18 cellular contexts compared by ENCODE assay signal in the genomic region with DNA sequence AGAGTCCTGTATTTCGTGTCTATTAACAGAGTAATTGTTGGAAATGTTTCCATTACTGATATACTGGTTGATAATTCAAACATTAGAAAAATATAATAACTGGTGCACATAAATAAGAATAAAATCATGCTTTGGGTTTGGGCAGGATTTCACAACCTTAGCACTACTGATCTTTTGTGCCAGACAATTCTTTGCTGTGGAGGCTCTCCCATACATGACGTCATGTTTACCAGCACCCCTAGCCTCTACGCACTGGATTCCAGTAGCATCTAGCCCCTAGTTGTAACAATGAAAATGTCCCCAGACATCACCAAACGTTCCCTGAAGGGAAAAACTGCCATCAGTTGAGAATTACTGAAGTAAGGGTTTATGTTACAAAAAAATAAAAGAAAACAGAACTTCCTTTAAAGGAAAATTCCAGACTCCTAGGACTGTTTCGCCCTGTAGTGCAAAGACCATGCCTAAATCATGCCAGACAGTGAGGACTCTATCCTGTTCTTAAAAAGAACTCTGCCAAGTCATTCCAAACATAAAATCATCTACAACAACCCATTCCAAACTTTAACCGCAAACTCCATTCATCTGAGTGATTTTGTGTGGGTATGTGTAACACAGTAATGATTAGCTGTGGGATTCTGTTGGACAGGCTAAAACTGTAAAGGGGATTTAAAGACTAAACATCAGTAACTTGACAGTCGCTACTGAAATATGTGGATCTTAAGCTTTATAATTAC.
DNase-seq lines count a peak whose midpoint lies in the region; ATAC-seq, FAIRE-seq and TF ChIP-seq lines count a peak whose summit lies in the region.
"Had no signal": no experiment of that assay in that cellular context is flagged by ENCODE, and none has a peak within 500 bp of the region (broad histone marks: within the 10 kb centered on the region; RNA-seq: fewer than 3 reads in every experiment).

No MANE protein-coding gene starts in this region.

- H3K27ac ChIP-seq in left lung = peak overlapping the region in 1 of 2 donors; percentile 7
- peak overlapping the region; percentile 65 for H3K27ac ChIP-seq in suprapubic skin
- H3K27ac ChIP-seq: VCaP had no signal

- H3K36me3 ChIP-seq in left lung = peaks cover 0 to 18% of the 10 kb centered on the region in 2 donors
- peaks cover 57% of the 10 kb centered on the region for H3K36me3 ChIP-seq in suprapubic skin

- intact Hi-C loops in left lung (cut with DNase I) = no loop called here

- peaks cover 28% of the 10 kb centered on the region for H3K4me1 Mint-ChIP-seq in chondrocyte (ENCODE audit: low read depth)
- H3K4me1 Mint-ChIP-seq in naive thymus-derived CD8-positive, alpha-beta T cell = peaks cover 0 to 14% (median under 1%) of the 10 kb centered on the region in 4 donors
- H3K4me1 Mint-ChIP-seq: activated naive CD8-positive, alpha-beta T cell treated with anti-CD3 and anti-CD28 coated beads, Interleukin-2, amount 10 ng/mL, durations not matched to agents 7 days and 5 days had no signal

- H3K4me3 ChIP-seq in left lung (no peak overlapping the region), suprapubic skin (no peak overlapping the region)

- WGBS in suprapubic skin = 65% methylated on average over 7 of the region's 7 CpGs

- no peak for DNase-seq in GM18507 (ENCODE audit: extremely low spot score, insufficient read length, low read depth)
- no peak for DNase-seq in chondrocyte (ENCODE audit: low spot score)
- no peak for DNase-seq in left lung
- DNase-seq in suprapubic skin (ENCODE audit: low spot score in 2 of 2) = no peak
- no peak for DNase-seq in GM10266 (ENCODE audit: extremely low spot score)
- no peak for DNase-seq in naive thymus-derived CD8-positive, alpha-beta T cell
- DNase-seq in RPMI8226 = no peak
- DNase-seq: activated CD8-positive, alpha-beta memory T cell treated with anti-CD3 and anti-CD28 coated beads, Interleukin-2, amount 10 ng/mL, durations not matched to agents 7 days and 5 days; activated naive CD8-positive, alpha-beta T cell treated with anti-CD3 and anti-CD28 coated beads, Interleukin-2, amount 10 ng/mL, durations not matched to agents 7 days and 5 days; dermis blood vessel endothelial cell; glutamatergic neuron; Karpas-422; left colon; NCI-H2081; occipital lobe had no signal

- peaks cover 4 to 15% of the 10 kb centered on the region in 2 donors for H3K4me1 ChIP-seq in left lung
- H3K4me1 ChIP-seq in suprapubic skin = peaks cover 5% of the 10 kb centered on the region

- H3K9me3 ChIP-seq in left lung (no peaks in the 10 kb centered on the region), suprapubic skin (no peaks in the 10 kb centered on the region)

- peak; percentile 44 for FAIRE-seq in GM18507 (lab: Jason Lieb, UNC)

- POLR2A ChIA-PET in naive thymus-derived CD8-positive, alpha-beta T cell (lab: Charles Lee) = no interaction called here

- peak overlapping the region; percentile 19 for H3K27ac Mint-ChIP-seq in chondrocyte (ENCODE audit: unreplicated experiment)
- no peak overlapping the region for H3K27ac Mint-ChIP-seq in naive thymus-derived CD8-positive, alpha-beta T cell
- H3K27ac Mint-ChIP-seq: activated CD8-positive, alpha-beta memory T cell treated with anti-CD3 and anti-CD28 coated beads, Interleukin-2, amount 10 ng/mL, durations not matched to agents 7 days and 5 days; activated naive CD8-positive, alpha-beta T cell treated with anti-CD3 and anti-CD28 coated beads, Interleukin-2, amount 10 ng/mL, durations not matched to agents 7 days and 5 days had no signal

- no peaks in the 10 kb centered on the region for H3K27me3 Mint-ChIP-seq in chondrocyte (ENCODE audit: low read depth)
- H3K27me3 Mint-ChIP-seq in naive thymus-derived CD8-positive, alpha-beta T cell = no peaks in the 10 kb centered on the region
- H3K27me3 Mint-ChIP-seq: activated CD8-positive, alpha-beta memory T cell treated with anti-CD3 and anti-CD28 coated beads, Interleukin-2, amount 10 ng/mL, durations not matched to agents 7 days and 5 days; activated naive CD8-positive, alpha-beta T cell treated with anti-CD3 and anti-CD28 coated beads, Interleukin-2, amount 10 ng/mL, durations not matched to agents 7 days and 5 days had no signal

- ATAC-seq in left lung (peak; percentile 31), GM21825 (IDR thresholded peaks at IDR 0.05; ENCODE audit: unreplicated experiment) (no peak)
- ATAC-seq in naive thymus-derived CD8-positive, alpha-beta T cell = no peak
- ATAC-seq: activated CD8-positive, alpha-beta memory T cell treated with anti-CD3 and anti-CD28 coated beads, Interleukin-2, amount 10 ng/mL, durations not matched to agents 7 days and 5 days; left colon; SK-N-SH treated with all-trans-retinoic acid at 6 μM for 48 hours had no signal

- H3K9me3 Mint-ChIP-seq in chondrocyte (ENCODE audit: low read depth) = peaks cover 3% of the 10 kb centered on the region
- H3K9me3 Mint-ChIP-seq in naive thymus-derived CD8-positive, alpha-beta T cell = no peaks in the 10 kb centered on the region
- H3K9me3 Mint-ChIP-seq: activated naive CD8-positive, alpha-beta T cell treated with anti-CD3 and anti-CD28 coated beads, Interleukin-2, amount 10 ng/mL, durations not matched to agents 7 days and 5 days had no signal

- no peak overlapping the region for H3K4me3 Mint-ChIP-seq in chondrocyte (ENCODE audit: unreplicated experiment)
- H3K4me3 Mint-ChIP-seq in naive thymus-derived CD8-positive, alpha-beta T cell = no peak overlapping the region
- H3K4me3 Mint-ChIP-seq: activated CD8-positive, alpha-beta memory T cell treated with anti-CD3 and anti-CD28 coated beads, Interleukin-2, amount 10 ng/mL, durations not matched to agents 7 days and 5 days; activated naive CD8-positive, alpha-beta T cell treated with anti-CD3 and anti-CD28 coated beads, Interleukin-2, amount 10 ng/mL, durations not matched to agents 7 days and 5 days had no signal

- H3K27me3 ChIP-seq in left lung (no peaks in the 10 kb centered on the region), suprapubic skin (no peaks in the 10 kb centered on the region)

- TF ChIP-seq POLR2A in suprapubic skin (IDR thresholded peaks at IDR 0.05) = no peak

- peaks cover 28% of the 10 kb centered on the region for H3K36me3 Mint-ChIP-seq in chondrocyte (ENCODE audit: low read depth)
- no peaks in the 10 kb centered on the region for H3K36me3 Mint-ChIP-seq in naive thymus-derived CD8-positive, alpha-beta T cell
- H3K36me3 Mint-ChIP-seq: activated CD8-positive, alpha-beta memory T cell treated with anti-CD3 and anti-CD28 coated beads, Interleukin-2, amount 10 ng/mL, durations not matched to agents 7 days and 5 days; activated naive CD8-positive, alpha-beta T cell treated with anti-CD3 and anti-CD28 coated beads, Interleukin-2, amount 10 ng/mL, durations not matched to agents 7 days and 5 days had no signal

- TF ChIP-seq CTCF in chondrocyte (IDR thresholded peaks at IDR 0.05) (no peak), left lung (IDR thresholded peaks at IDR 0.05) (no peak), suprapubic skin (IDR thresholded peaks at IDR 0.05) (no peak), GM10266 (IDR thresholded peaks at IDR 0.05; ENCODE audit: control insufficient read depth, insufficient read depth, low read depth, missing control alignments) (no peak)

- no peak for TF ChIP-seq EP300 in suprapubic skin (IDR thresholded peaks at IDR 0.05)
